10 cellular contexts compared by ENCODE assay signal in genomic region chr6:126228001-126228791, GRCh38.
DNase-seq lines count a peak whose midpoint lies in the region; ATAC-seq, FAIRE-seq and TF ChIP-seq lines count a peak whose summit lies in the region.
"Had no signal": no experiment of that assay in that cellular context is flagged by ENCODE, and none has a peak within 500 bp of the region (broad histone marks: within the 10 kb centered on the region; RNA-seq: fewer than 3 reads in every experiment).

No MANE protein-coding gene starts in this region.

- no peaks in the 10 kb centered on the region for H3K9me3 ChIP-seq in K562 (replicated peaks; ENCODE audit: control insufficient read depth, insufficient read depth, low read depth, low read length)
- no peaks in the 10 kb centered on the region for H3K9me3 ChIP-seq in testis
- H3K9me3 ChIP-seq in mammary epithelial cell (replicated peaks; ENCODE audit: insufficient read depth, low read length), result no peaks in the 10 kb centered on the region

- WGBS in K562 (ENCODE audit: insufficient coverage, low coverage, missing lambda C conversion rate), result 15% methylated on average over 10 of the region's 10 CpGs
- 66 to 67% methylated on average over 10 of the region's 10 CpGs for WGBS in testis, 2 donors
- 74% methylated on average over 9 of the region's 10 CpGs for WGBS in mammary epithelial cell (ENCODE audit: low coverage, missing lambda C conversion rate)

- peak; percentile 51 for ATAC-seq in K562
- ATAC-seq: PC-3 had no signal

- no peaks in the 10 kb centered on the region for H3K79me2 ChIP-seq in K562 (ENCODE audit: control insufficient read depth, insufficient read depth, low read length)
- no peaks in the 10 kb centered on the region for H3K79me2 ChIP-seq in mammary epithelial cell (ENCODE audit: insufficient read depth, low read length)

- no peak overlapping the region for H2AFZ ChIP-seq in K562 (ENCODE audit: low read depth, low read length)
- H2AFZ ChIP-seq in mammary epithelial cell (ENCODE audit: low read depth, low read length), result no peak overlapping the region

- H3K4me1 ChIP-seq in K562 (replicated peaks in 1 of 2; ENCODE audit: control insufficient read depth in 2 of 2, insufficient read depth in 2 of 2, low read length in 2 of 2) (peaks cover 0 to 3% of the 10 kb centered on the region in 2 experiments; a peak in 2 of 5 replicates), testis (peaks cover 4% of the 10 kb centered on the region), mammary epithelial cell (ENCODE audit: insufficient read depth, low read length) (no peaks in the 10 kb centered on the region)

- H3K9ac ChIP-seq in K562 (ENCODE audit: insufficient read depth in 1 of 2, low read depth in 2 of 2, low read length in 2 of 2) (no peak overlapping the region), mammary epithelial cell (ENCODE audit: insufficient read depth, low read length) (no peak overlapping the region)

- no peak overlapping the region; the same call in 1 of the 2 replicates for H3K4me2 ChIP-seq in K562 (ENCODE audit: insufficient read depth, low read length)
- H3K4me2 ChIP-seq in mammary epithelial cell (ENCODE audit: insufficient read depth, low read depth, low read length), result no peak overlapping the region

- H3K36me3 ChIP-seq in K562 (ENCODE audit: control insufficient read depth, insufficient read depth, low read length) (no peaks in the 10 kb centered on the region), testis (ENCODE audit: low read depth, missing control alignments) (no peaks in the 10 kb centered on the region), mammary epithelial cell (ENCODE audit: insufficient read depth, low read length) (no peaks in the 10 kb centered on the region)

- CTCF ChIA-PET in K562 (lab: Yijun Ruan, JAX; ENCODE audit: low intra/inter-chr PET ratio) (no interaction called here), mammary epithelial cell (lab: Charles Lee; ENCODE audit: low non-redundant PET) (no interaction called here)

- no peak for TF ChIP-seq RAD21 in K562 (CRISPR knock-in tag; conservative IDR thresholded peaks at IDR 0.05 in 1 of 2, IDR thresholded peaks at IDR 0.05 in 1 of 2)

- no peak overlapping the region for H3K27ac ChIP-seq in K562 (ENCODE audit: extremely low read depth, low read depth, low read length)
- no peak overlapping the region for H3K27ac ChIP-seq in testis
- no peak overlapping the region for H3K27ac ChIP-seq in mammary epithelial cell (ENCODE audit: insufficient read depth, low read depth, low read length)

- BruUV-seq in K562 (replicated peaks; lab: Mats Ljungman, UMichigan) (no TSS peak), mammary epithelial cell (replicated peaks; lab: Mats Ljungman, UMichigan) (no TSS peak)

- FAIRE-seq in K562 (lab: Jason Lieb, UNC) (no peak), H54 (lab: Jason Lieb, UNC) (no peak)

- no peak for TF ChIP-seq CTCF in K562 (IDR thresholded peaks at IDR 0.05 in 2 of 3, conservative IDR thresholded peaks at IDR 0.05 in 1 of 3; ENCODE audit: insufficient read depth in 2 of 3, low read depth in 1 of 3, low read length in 3 of 3)
- TF ChIP-seq CTCF in testis (IDR thresholded peaks at IDR 0.05), result no peak
- no peak for TF ChIP-seq CTCF in mammary epithelial cell (conservative IDR thresholded peaks at IDR 0.05 in 1 of 2, IDR thresholded peaks at IDR 0.05 in 1 of 2; ENCODE audit: extremely low read depth in 1 of 2, insufficient read depth in 1 of 2, low read depth in 1 of 2, low read length in 2 of 2)

- POLR2A ChIA-PET in K562 (lab: Yijun Ruan, JAX), result interaction anchor here (1.0 kb wide), 1 partner anchor 24 kb away, joined by 3 read pairs; no protein-coding TSS in a partner anchor

- dilution Hi-C loops in mammary epithelial cell (cut with HindIII; ENCODE audit: low sequenced_read_pairs), result no loop called here

- no peaks in the 10 kb centered on the region for H4K20me1 ChIP-seq in K562 (replicated peaks; ENCODE audit: control insufficient read depth, insufficient read depth, low read length)
- H4K20me1 ChIP-seq in mammary epithelial cell (ENCODE audit: insufficient read depth, low read length), result no peaks in the 10 kb centered on the region

- TF ChIP-seq POLR2A in K562 (conservative IDR thresholded peaks at IDR 0.05), result no peak
- no peak for TF ChIP-seq POLR2A in testis (IDR thresholded peaks at IDR 0.05)
- no peak for TF ChIP-seq POLR2A in H54 (IDR thresholded peaks at IDR 0.05; ENCODE audit: low read depth, low read length)

- H3K4me3 ChIP-seq in K562 (no peak overlapping the region), testis (no peak overlapping the region), mammary epithelial cell (replicated peaks in 1 of 3; ENCODE audit: insufficient read depth in 1 of 3, low read depth in 2 of 3, low read length in 3 of 3) (no peak overlapping the region)

- DNase-seq in NCI-H1092 (lab: John Stamatoyannopoulos, UW) (peak; percentile 57), NCI-H510A (lab: John Stamatoyannopoulos, UW) (peak; percentile 8), K562 (ENCODE audit: extremely low read depth in 1 of 4, low spot score in 3 of 4) (peak in 2 of 4 experiments; percentile 12 to 15), renal cortical epithelial cell (ENCODE audit: low read depth) (peak; percentile 49), testis (no peak), H54 (ENCODE audit: insufficient read length, low spot score) (no peak), mammary epithelial cell (no peak)
- DNase-seq: CD8-positive, alpha-beta memory T cell; head of caudate nucleus; PC-3 had no signal

- H3K27me3 ChIP-seq in K562 (ENCODE audit: control insufficient read depth in 2 of 2, insufficient read depth in 2 of 2, low read length in 2 of 2), result no peaks in the 10 kb centered on the region
- H3K27me3 ChIP-seq in testis, result no peaks in the 10 kb centered on the region
- H3K27me3 ChIP-seq in mammary epithelial cell (ENCODE audit: insufficient read depth, low read length), result no peaks in the 10 kb centered on the region

- intact Hi-C loops in K562 (cut with micrococcal nuclease) (no loop called here), testis (cut with DNase I; ENCODE audit: low total_unique reads) (no loop called here), mammary epithelial cell (cut with micrococcal nuclease) (no loop called here)

- in situ Hi-C loops in K562 (cut with MboI) (no loop called here), mammary epithelial cell (cut with MboI; ENCODE audit: low sequenced_read_pairs in 2 of 2) (no loop called here)

- H3K9me1 ChIP-seq in K562 (ENCODE audit: control insufficient read depth, insufficient read depth, low read length), result no peaks in the 10 kb centered on the region

- no peak for TF ChIP-seq EP300 in K562 (IDR thresholded peaks at IDR 0.05; ENCODE audit: low read length)

TF ChIP-seq in K562, 482 proteins besides CTCF, POLR2A, EP300 and RAD21:
- TF ChIP-seq RERE (CRISPR knock-in tag; IDR thresholded peaks at IDR 0.05; ENCODE audit: borderline replicate concordance) (no peak), NR2C1 (IDR thresholded peaks at IDR 0.05) (no peak), NR2C1 (tag; IDR thresholded peaks at IDR 0.05) (no peak), CBFA2T2 (conservative IDR thresholded peaks at IDR 0.05) (0 out of 2 replicates have a peak, but pooled peaks have one; percentile 9), TCF3 (CRISPR knock-in tag; IDR thresholded peaks at IDR 0.05) (peak; percentile 36), CBFA2T3 (IDR thresholded peaks at IDR 0.05) (peak; percentile 40), MEIS2 (IDR thresholded peaks at IDR 0.05; ENCODE audit: partially characterized antibody) (peak; percentile 11), SIN3B (IDR thresholded peaks at IDR 0.05; ENCODE audit: low read depth) (no peak), ZNF239 (CRISPR knock-in tag; IDR thresholded peaks at IDR 0.05) (no peak)

Comparison
In these comparisons a context has a peak if more than half of its experiments do, and no peak if none do; other contexts are left out.
1. DNase-seq: peak in NCI-H1092 (single experiment), NCI-H510A (single experiment) and renal cortical epithelial cell (single experiment); none in testis (single experiment), H54 (single experiment) and mammary epithelial cell (single experiment).